In the genomic region with DNA sequence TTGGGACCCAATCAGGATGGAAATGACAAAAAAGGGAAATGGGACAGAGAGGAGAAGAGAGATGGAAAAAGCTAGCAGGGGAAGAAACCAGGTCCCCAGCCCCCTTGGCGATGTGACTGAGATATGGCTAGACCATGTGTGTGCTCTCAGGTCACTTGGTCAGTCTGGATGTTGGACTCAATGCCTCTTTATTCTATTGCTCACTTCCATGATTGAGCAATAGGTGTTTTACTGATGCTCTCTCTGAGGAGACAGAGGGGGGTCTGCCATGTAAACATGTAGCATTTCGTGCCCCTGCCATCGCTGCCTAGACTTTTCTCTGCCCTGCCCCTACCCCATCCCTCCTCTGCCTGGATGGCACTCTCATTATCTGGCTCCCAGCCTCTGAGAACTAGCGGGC, we compare ENCODE assay signal across 21 cellular contexts.
DNase-seq lines count a peak whose midpoint lies in the region; ATAC-seq, FAIRE-seq and TF ChIP-seq lines count a peak whose summit lies in the region.
"Had no signal": no experiment of that assay in that cellular context is flagged by ENCODE, and none has a peak within 500 bp of the region (broad histone marks: within the 10 kb centered on the region; RNA-seq: fewer than 3 reads in every experiment).

No MANE protein-coding gene starts in this region.

- H3K4me3 ChIP-seq in HepG2 (replicated peaks in 1 of 3; ENCODE audit: insufficient read depth in 1 of 3, low read depth in 2 of 3, low read length in 3 of 3) (no peak overlapping the region), right lobe of liver (no peak overlapping the region), GM12878 (no peak overlapping the region)
- H3K4me3 ChIP-seq: GM23248 had no signal

- H3K79me2 ChIP-seq in HepG2 (ENCODE audit: insufficient read depth, low read length), result no peaks in the 10 kb centered on the region
- no peaks in the 10 kb centered on the region for H3K79me2 ChIP-seq in GM12878 (ENCODE audit: control insufficient read depth, insufficient read depth, low read length)

- no peak overlapping the region for H3K4me3 Mint-ChIP-seq in neural crest cell
- H3K4me3 Mint-ChIP-seq: CD14-positive monocyte; CD8-positive, alpha-beta T cell; H9 had no signal

- no peak for TF ChIP-seq CTCF in HepG2 (CRISPR knock-in tag; IDR thresholded peaks at IDR 0.05)
- TF ChIP-seq CTCF in right lobe of liver (IDR thresholded peaks at IDR 0.05), result no peak
- no peak for TF ChIP-seq CTCF in GM12878 (IDR thresholded peaks at IDR 0.05 in 2 of 3, conservative IDR thresholded peaks at IDR 0.05 in 1 of 3; ENCODE audit: control insufficient read depth in 2 of 3, extremely low read depth in 1 of 3, insufficient read depth in 1 of 3, low read depth in 3 of 3, low read length in 3 of 3)
- TF ChIP-seq CTCF in neural crest cell (conservative IDR thresholded peaks at IDR 0.05), result no peak

- intact Hi-C loops in HepG2 (cut with micrococcal nuclease; ENCODE audit: unreplicated experiment) (no loop called here), right lobe of liver (cut with DNase I) (no loop called here), GM12878 (cut with micrococcal nuclease; ENCODE audit: unreplicated experiment) (no loop called here), Right ventricle myocardium superior (cut with DNase I) (no loop called here)

- H3K9ac ChIP-seq in HepG2 (ENCODE audit: insufficient read depth, low read depth, low read length), result no peak overlapping the region
- no peak overlapping the region for H3K9ac ChIP-seq in GM12878 (ENCODE audit: control insufficient read depth, insufficient read depth, low read length)
- H3K9ac ChIP-seq: GM23248 had no signal

- H3K9me3 ChIP-seq in HepG2 (ENCODE audit: low read length) (no peaks in the 10 kb centered on the region), right lobe of liver (no peaks in the 10 kb centered on the region), GM12878 (replicated peaks; ENCODE audit: control insufficient read depth, insufficient read depth, low read length) (no peaks in the 10 kb centered on the region)

- CTCF ChIA-PET in HepG2 (lab: Yijun Ruan, JAX; ENCODE audit: low intra/inter-chr PET ratio, low total read pairs) (no interaction called here), GM12878 (lab: Yijun Ruan, JAX) (no interaction called here)

- H2AFZ ChIP-seq in HepG2 (ENCODE audit: low read length) (no peak overlapping the region), GM12878 (ENCODE audit: control insufficient read depth, low read depth, low read length) (no peak overlapping the region)
- H2AFZ ChIP-seq: GM23248 had no signal

- H3K27me3 ChIP-seq in HepG2 (ENCODE audit: control insufficient read depth in 1 of 2, insufficient read depth in 2 of 2, low read length in 2 of 2) (peaks cover 3 to 24% of the 10 kb centered on the region in 2 experiments; a peak in 3 of 5 replicates), right lobe of liver (no peaks in the 10 kb centered on the region), GM12878 (replicated peaks in 1 of 2; ENCODE audit: control insufficient read depth in 2 of 2, insufficient read depth in 2 of 2, low read length in 1 of 2) (no peaks in the 10 kb centered on the region)

- RAD21 ChIA-PET in GM12878 (lab: Charles Lee; ENCODE audit: unreplicated experiment), result no interaction called here

- peak overlapping the region; percentile 86 for H3K27ac Mint-ChIP-seq in neural crest cell (ENCODE audit: unreplicated experiment)
- H3K27ac Mint-ChIP-seq: CD8-positive, alpha-beta T cell had no signal

- H3K9me3 Mint-ChIP-seq in neural crest cell, result peaks cover 3% of the 10 kb centered on the region
- H3K9me3 Mint-ChIP-seq: CD8-positive, alpha-beta T cell; H9 had no signal

- no peak for TF ChIP-seq EP300 in HepG2 (IDR thresholded peaks at IDR 0.05; ENCODE audit: low read depth in 2 of 2, low read length in 2 of 2)
- no peak for TF ChIP-seq EP300 in HepG2 (CRISPR knock-in tag; IDR thresholded peaks at IDR 0.05; ENCODE audit: borderline replicate concordance)
- no peak for TF ChIP-seq EP300 in GM12878 (IDR thresholded peaks at IDR 0.05; ENCODE audit: borderline replicate concordance in 1 of 2, control insufficient read depth in 1 of 2, low read depth in 2 of 2, low read length in 2 of 2)

- ATAC-seq in HepG2, result peak; percentile 56; the same call in 2 of the 3 replicates
- ATAC-seq in right lobe of liver, result no peak
- no peak; the same call in none of the 3 replicates for ATAC-seq in GM12878
- no peak for ATAC-seq in Right ventricle myocardium superior (ENCODE audit: poor library complexity)
- no peak for ATAC-seq in GM21528 (IDR thresholded peaks at IDR 0.05; ENCODE audit: low FRiP score, unreplicated experiment)
- ATAC-seq: CD8-positive, alpha-beta T cell had no signal

- in situ Hi-C loops in HepG2 (cut with HindIII; ENCODE audit: extremely low pct_ligation_motif_present, low pct_unique_long_range_greater_than_20kb) (no loop called here), GM12878 (cut with MboI) (no loop called here)

- H4K20me1 ChIP-seq in HepG2 (ENCODE audit: insufficient read depth, low read length), result no peaks in the 10 kb centered on the region
- H4K20me1 ChIP-seq in GM12878 (ENCODE audit: control insufficient read depth, insufficient read depth), result no peaks in the 10 kb centered on the region

- H3K4me1 ChIP-seq in HepG2 (ENCODE audit: insufficient read depth, low read length) (peaks cover 7% of the 10 kb centered on the region; the same call in 1 of the 2 replicates), right lobe of liver (no peaks in the 10 kb centered on the region), GM12878 (ENCODE audit: control insufficient read depth, insufficient read depth, low read length) (peaks cover 11% of the 10 kb centered on the region)

- no peak overlapping the region for H3K27ac ChIP-seq in HepG2 (ENCODE audit: extremely low read length, insufficient read depth, low read length)
- no peak overlapping the region for H3K27ac ChIP-seq in right lobe of liver
- no peak overlapping the region for H3K27ac ChIP-seq in GM12878 (ENCODE audit: control insufficient read depth, insufficient read depth)
- H3K27ac ChIP-seq: GM23248 had no signal

- peaks cover 22% of the 10 kb centered on the region for H3K4me1 Mint-ChIP-seq in neural crest cell

- H3K36me3 Mint-ChIP-seq in neural crest cell (ENCODE audit: low read depth), result peaks cover 3% of the 10 kb centered on the region
- H3K36me3 Mint-ChIP-seq: CD14-positive monocyte; CD8-positive, alpha-beta T cell had no signal

- POLR2A ChIA-PET in HepG2 (lab: Yijun Ruan, JAX), result no interaction called here
- POLR2A ChIA-PET in GM12878 (lab: Charles Lee), result no interaction called here

- TF ChIP-seq RAD21 in HepG2 (CRISPR knock-in tag; IDR thresholded peaks at IDR 0.05), result no peak
- TF ChIP-seq RAD21 in GM12878 (IDR thresholded peaks at IDR 0.05; ENCODE audit: insufficient read depth, low read depth, low read length), result no peak

- WGBS in HepG2 (ENCODE audit: low lambda C conversion rate), result 7% methylated on average over 4 of the region's 4 CpGs
- WGBS in right lobe of liver (ENCODE audit: insufficient coverage, low coverage, low lambda C conversion rate, missing lambda C conversion rate), result 76% methylated on average over 4 of the region's 4 CpGs
- WGBS in GM12878 (ENCODE audit: insufficient coverage, insufficient replicate concordance, low lambda C conversion rate, missing lambda C conversion rate), result 77% methylated on average over 4 of the region's 4 CpGs

- H3K36me3 ChIP-seq in HepG2 (replicated peaks in 1 of 2; ENCODE audit: control insufficient read depth in 1 of 2, insufficient read depth in 2 of 2, low read length in 2 of 2) (no peaks in the 10 kb centered on the region), right lobe of liver (no peaks in the 10 kb centered on the region), GM12878 (ENCODE audit: control insufficient read depth in 2 of 2, insufficient read depth in 2 of 2, low read length in 1 of 2) (no peaks in the 10 kb centered on the region)

- H3K4me2 ChIP-seq in HepG2 (ENCODE audit: low read depth, low read length) (no peak overlapping the region; the same call in 1 of the 2 replicates), GM12878 (ENCODE audit: control insufficient read depth, insufficient read depth) (peak overlapping the region; percentile 13; the same call in 1 of the 2 replicates)

- DNase-seq in HepG2 (ENCODE audit: low spot score), result no peak
- no peak for DNase-seq in right lobe of liver
- DNase-seq in GM12878 (ENCODE audit: low read depth, low spot score), result no peak
- no peak for DNase-seq in neural crest cell (ENCODE audit: low read depth, low spot score)
- no peak for DNase-seq in superior temporal gyrus (ENCODE audit: extremely low spot score)
- no peak for DNase-seq in Right ventricle myocardium superior
- DNase-seq: 8988T; AML-193; CD8-positive, alpha-beta T cell; COR-L47; DMS153; EL; GM23248; H9; Kasumi-1; KBM-7 had no signal

- no peak for TF ChIP-seq POLR2A in HepG2 (IDR thresholded peaks at IDR 0.05; ENCODE audit: insufficient read depth in 1 of 2, low read depth in 2 of 2, low read length in 2 of 2)
- TF ChIP-seq POLR2A in right lobe of liver (IDR thresholded peaks at IDR 0.05), result no peak
- TF ChIP-seq POLR2A in GM12878 (IDR thresholded peaks at IDR 0.05; ENCODE audit: low read depth, low read length), result no peak

- SMC1A ChIA-PET in GM12878 (lab: Charles Lee; ENCODE audit: uncharacterized antibody, unreplicated experiment), result no interaction called here

- H3K27me3 Mint-ChIP-seq in neural crest cell (ENCODE audit: low read depth), result no peaks in the 10 kb centered on the region

- BruUV-seq in HepG2 (replicated peaks; lab: Mats Ljungman, UMichigan) (no TSS peak), GM12878 (replicated peaks; lab: Mats Ljungman, UMichigan) (no TSS peak)

- FAIRE-seq in HepG2 (lab: Jason Lieb, UNC), result no peak
- FAIRE-seq in GM12878 (lab: Jason Lieb, UNC), result no peak
- FAIRE-seq: D721Med, G401.6, HTR-8/SVneo had no signal

TF ChIP-seq in HepG2, 621 proteins besides CTCF, POLR2A, EP300 and RAD21:
- TF ChIP-seq TGIF2 (CRISPR knock-in tag; IDR thresholded peaks at IDR 0.05) (no peak), CEBPB (IDR thresholded peaks at IDR 0.05; ENCODE audit: borderline replicate concordance, low read depth, low read length) (peak; percentile 82), PPARG (CRISPR knock-in tag; conservative IDR thresholded peaks at IDR 0.05) (no peak), CEBPG (CRISPR knock-in tag; IDR thresholded peaks at IDR 0.05) (peak; percentile 36; the same call in 1 of the 2 replicates)
TF ChIP-seq in HepG2: peak in this region for 2.

TF ChIP-seq in GM12878, 131 proteins besides CTCF, POLR2A, EP300 and RAD21 (continues in another document):
- TF ChIP-seq MYC (IDR thresholded peaks at IDR 0.05; ENCODE audit: insufficient read depth, insufficient read length, insufficient replicate concordance, low read length, severe bottlenecking) (no peak), MYB (IDR thresholded peaks at IDR 0.05; ENCODE audit: borderline replicate concordance, low read depth, low read length) (no peak), RUNX3 (IDR thresholded peaks at IDR 0.05; ENCODE audit: low read length) (no peak), CREB1 (IDR thresholded peaks at IDR 0.05; ENCODE audit: low read depth) (no peak), ASH2L (IDR thresholded peaks at IDR 0.05; ENCODE audit: borderline replicate concordance, low read depth) (no peak)
